1 cellular context compared by ENCODE assay signal in genomic region chr19:33393286-33394005, GRCh38.
TF ChIP-seq lines count a peak whose summit lies in the region.

No MANE protein-coding gene starts in this region.

TF ChIP-seq in HepG2, 621 proteins besides CTCF, POLR2A, EP300 and RAD21 (continued from another document and continues in another):
- TF ChIP-seq ZFYVE20 (CRISPR knock-in tag; IDR thresholded peaks at IDR 0.05; ENCODE audit: borderline replicate concordance, low read depth) (no peak), DNMT1 (CRISPR knock-in tag; IDR thresholded peaks at IDR 0.05) (no peak), ZNF354B (CRISPR knock-in tag; IDR thresholded peaks at IDR 0.05) (no peak), ZNF878 (CRISPR knock-in tag; IDR thresholded peaks at IDR 0.05) (no peak), ZSCAN12 (CRISPR knock-in tag; IDR thresholded peaks at IDR 0.05) (no peak; the same call in 1 of the 2 replicates), ZNF124 (CRISPR knock-in tag; IDR thresholded peaks at IDR 0.05) (no peak), ZKSCAN8 (CRISPR knock-in tag; IDR thresholded peaks at IDR 0.05; ENCODE audit: borderline replicate concordance) (no peak), RFX1 (IDR thresholded peaks at IDR 0.05) (no peak), DRAP1 (CRISPR knock-in tag; IDR thresholded peaks at IDR 0.05) (no peak), ZNF513 (CRISPR knock-in tag; conservative IDR thresholded peaks at IDR 0.05) (no peak), ZNF709 (CRISPR knock-in tag; IDR thresholded peaks at IDR 0.05) (no peak), ZNF326 (CRISPR knock-in tag; IDR thresholded peaks at IDR 0.05; ENCODE audit: borderline replicate concordance) (no peak), RBFOX2 (IDR thresholded peaks at IDR 0.05; ENCODE audit: low read depth, low read length) (no peak; the same call in 1 of the 2 replicates), PCBP1 (IDR thresholded peaks at IDR 0.05; ENCODE audit: borderline replicate concordance, low read depth, low read length) (no peak), ZFP36 (IDR thresholded peaks at IDR 0.05; ENCODE audit: borderline replicate concordance, low read depth, low read length, partially characterized antibody) (no peak), SOX5 (CRISPR knock-in tag; IDR thresholded peaks at IDR 0.05; ENCODE audit: borderline replicate concordance) (0 out of 2 replicates have a peak, but pooled peaks have one; percentile 12), ATF3 (CRISPR knock-in tag; IDR thresholded peaks at IDR 0.05) (no peak), PHF8 (CRISPR knock-in tag; IDR thresholded peaks at IDR 0.05) (no peak; the same call in 1 of the 2 replicates), SMARCC2 (IDR thresholded peaks at IDR 0.05) (no peak), HES4 (CRISPR knock-in tag; IDR thresholded peaks at IDR 0.05; ENCODE audit: borderline replicate concordance) (no peak), IKZF4 (CRISPR knock-in tag; IDR thresholded peaks at IDR 0.05; ENCODE audit: borderline replicate concordance, low read depth, not compliant biosample characterization) (no peak), ZBTB42 (CRISPR knock-in tag; IDR thresholded peaks at IDR 0.05) (no peak), ZNF773 (CRISPR knock-in tag; IDR thresholded peaks at IDR 0.05; ENCODE audit: borderline replicate concordance) (no peak), ZNF17 (CRISPR knock-in tag; IDR thresholded peaks at IDR 0.05) (no peak), MTF1 (CRISPR knock-in tag; IDR thresholded peaks at IDR 0.05) (no peak), HINFP (CRISPR knock-in tag; IDR thresholded peaks at IDR 0.05; ENCODE audit: low read depth) (no peak), ZNF619 (CRISPR knock-in tag; IDR thresholded peaks at IDR 0.05) (no peak), BRD4 (CRISPR knock-in tag; IDR thresholded peaks at IDR 0.05) (no peak), ZNF777 (CRISPR knock-in tag; IDR thresholded peaks at IDR 0.05) (no peak), ZNF407 (CRISPR knock-in tag; IDR thresholded peaks at IDR 0.05; ENCODE audit: not compliant biosample characterization) (peak; percentile 17), PITX1 (CRISPR knock-in tag; IDR thresholded peaks at IDR 0.05) (0 out of 2 replicates have a peak, but pooled peaks have one; percentile 28), FOXO1 (CRISPR knock-in tag; IDR thresholded peaks at IDR 0.05) (no peak; the same call in 1 of the 2 replicates), ZNF501 (CRISPR knock-in tag; IDR thresholded peaks at IDR 0.05) (no peak)
- TF ChIP-seq, protein P1, sequence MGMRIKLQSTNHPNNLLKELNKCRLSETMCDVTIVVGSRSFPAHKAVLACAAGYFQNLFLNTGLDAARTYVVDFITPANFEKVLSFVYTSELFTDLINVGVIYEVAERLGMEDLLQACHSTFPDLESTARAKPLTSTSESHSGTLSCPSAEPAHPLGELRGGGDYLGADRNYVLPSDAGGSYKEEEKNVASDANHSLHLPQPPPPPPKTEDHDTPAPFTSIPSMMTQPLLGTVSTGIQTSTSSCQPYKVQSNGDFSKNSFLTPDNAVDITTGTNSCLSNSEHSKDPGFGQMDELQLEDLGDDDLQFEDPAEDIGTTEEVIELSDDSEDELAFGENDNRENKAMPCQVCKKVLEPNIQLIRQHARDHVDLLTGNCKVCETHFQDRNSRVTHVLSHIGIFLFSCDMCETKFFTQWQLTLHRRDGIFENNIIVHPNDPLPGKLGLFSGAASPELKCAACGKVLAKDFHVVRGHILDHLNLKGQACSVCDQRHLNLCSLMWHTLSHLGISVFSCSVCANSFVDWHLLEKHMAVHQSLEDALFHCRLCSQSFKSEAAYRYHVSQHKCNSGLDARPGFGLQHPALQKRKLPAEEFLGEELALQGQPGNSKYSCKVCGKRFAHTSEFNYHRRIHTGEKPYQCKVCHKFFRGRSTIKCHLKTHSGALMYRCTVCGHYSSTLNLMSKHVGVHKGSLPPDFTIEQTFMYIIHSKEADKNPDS (CRISPR knock-in tag; IDR thresholded peaks at IDR 0.05): no peak
- TF ChIP-seq, protein P2, sequence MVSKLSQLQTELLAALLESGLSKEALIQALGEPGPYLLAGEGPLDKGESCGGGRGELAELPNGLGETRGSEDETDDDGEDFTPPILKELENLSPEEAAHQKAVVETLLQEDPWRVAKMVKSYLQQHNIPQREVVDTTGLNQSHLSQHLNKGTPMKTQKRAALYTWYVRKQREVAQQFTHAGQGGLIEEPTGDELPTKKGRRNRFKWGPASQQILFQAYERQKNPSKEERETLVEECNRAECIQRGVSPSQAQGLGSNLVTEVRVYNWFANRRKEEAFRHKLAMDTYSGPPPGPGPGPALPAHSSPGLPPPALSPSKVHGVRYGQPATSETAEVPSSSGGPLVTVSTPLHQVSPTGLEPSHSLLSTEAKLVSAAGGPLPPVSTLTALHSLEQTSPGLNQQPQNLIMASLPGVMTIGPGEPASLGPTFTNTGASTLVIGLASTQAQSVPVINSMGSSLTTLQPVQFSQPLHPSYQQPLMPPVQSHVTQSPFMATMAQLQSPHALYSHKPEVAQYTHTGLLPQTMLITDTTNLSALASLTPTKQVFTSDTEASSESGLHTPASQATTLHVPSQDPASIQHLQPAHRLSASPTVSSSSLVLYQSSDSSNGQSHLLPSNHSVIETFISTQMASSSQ (IDR thresholded peaks at IDR 0.05; ENCODE audit: low read depth): no peak
- TF ChIP-seq, protein P2 (CRISPR knock-in tag; IDR thresholded peaks at IDR 0.05; ENCODE audit: borderline replicate concordance): no peak
- TF ChIP-seq, protein P3, sequence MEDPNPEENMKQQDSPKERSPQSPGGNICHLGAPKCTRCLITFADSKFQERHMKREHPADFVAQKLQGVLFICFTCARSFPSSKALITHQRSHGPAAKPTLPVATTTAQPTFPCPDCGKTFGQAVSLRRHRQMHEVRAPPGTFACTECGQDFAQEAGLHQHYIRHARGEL (CRISPR knock-in tag; IDR thresholded peaks at IDR 0.05): no peak
- TF ChIP-seq, protein P4, sequence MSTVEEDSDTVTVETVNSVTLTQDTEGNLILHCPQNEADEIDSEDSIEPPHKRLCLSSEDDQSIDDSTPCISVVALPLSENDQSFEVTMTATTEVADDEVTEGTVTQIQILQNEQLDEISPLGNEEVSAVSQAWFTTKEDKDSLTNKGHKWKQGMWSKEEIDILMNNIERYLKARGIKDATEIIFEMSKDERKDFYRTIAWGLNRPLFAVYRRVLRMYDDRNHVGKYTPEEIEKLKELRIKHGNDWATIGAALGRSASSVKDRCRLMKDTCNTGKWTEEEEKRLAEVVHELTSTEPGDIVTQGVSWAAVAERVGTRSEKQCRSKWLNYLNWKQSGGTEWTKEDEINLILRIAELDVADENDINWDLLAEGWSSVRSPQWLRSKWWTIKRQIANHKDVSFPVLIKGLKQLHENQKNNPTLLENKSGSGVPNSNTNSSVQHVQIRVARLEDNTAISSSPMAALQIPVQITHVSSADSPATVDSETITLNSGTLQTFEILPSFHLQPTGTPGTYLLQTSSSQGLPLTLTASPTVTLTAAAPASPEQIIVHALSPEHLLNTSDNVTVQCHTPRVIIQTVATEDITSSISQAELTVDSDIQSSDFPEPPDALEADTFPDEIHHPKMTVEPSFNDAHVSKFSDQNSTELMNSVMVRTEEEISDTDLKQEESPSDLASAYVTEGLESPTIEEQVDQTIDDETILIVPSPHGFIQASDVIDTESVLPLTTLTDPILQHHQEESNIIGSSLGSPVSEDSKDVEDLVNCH (CRISPR knock-in tag; IDR thresholded peaks at IDR 0.05): no peak
